ENCODE assay signal across 28 cellular contexts in genomic region chr6:151535476-151536279, GRCh38. TPM values are rescaled to one million over a fixed set of nuclear protein-coding genes. Genes with fewer than 3 reads are reported as not detected.
"Had no signal": no experiment of that assay in that cellular context is flagged by ENCODE, and none has a peak within 500 bp of the region (broad histone marks: within the 10 kb centered on the region; RNA-seq: fewer than 3 reads in every experiment).

No MANE protein-coding gene starts in this region.

- H3K4me3 Mint-ChIP-seq: activated naive CD4-positive, alpha-beta T cell treated with anti-CD3 and anti-CD28 coated beads, Interleukin-2, amount 10 ng/mL, durations not matched to agents 7 days and 5 days; activated naive CD8-positive, alpha-beta T cell treated with anti-CD3 and anti-CD28 coated beads, Interleukin-2, amount 10 ng/mL, durations not matched to agents 7 days and 5 days; activated T-helper 1 cell treated with anti-CD3 and anti-CD28 coated beads, Interleukin-12 subunit alpha, Interleukin-12 subunit beta, Interleukin-2, Interleukin-4 antibody, amounts not matched to agents 30 ng/mL and 10 ng/mL and 1 ng/mL, durations not matched to agents 14 hours and 24 hours and 36 hours; mesothelial cell of epicardium; naive thymus-derived CD8-positive, alpha-beta T cell; neural crest cell; stimulated activated effector memory CD8-positive, alpha-beta T cell treated with anti-CD3 and anti-CD28 coated beads, Interleukin-12 subunit alpha, Interleukin-12 subunit beta, amount 100 ng/mL, for 72 hours; stimulated activated naive CD8-positive, alpha-beta T cell treated with anti-CD3 and anti-CD28 coated beads, Interleukin-15, amount 100 ng/mL, for 72 hours; T-helper 2 cell treated with Interferon-gamma antibody and Interleukin-4, amounts not matched to agents 5 μg/mL and 100 μg/mL, for 36 hours had no signal

- H3K27ac ChIP-seq: heart right ventricle, parathyroid adenoma, psoas muscle, skin epidermis, thyroid gland, VCaP had no signal

- ATAC-seq: heart right ventricle; naive thymus-derived CD8-positive, alpha-beta T cell; psoas muscle; stimulated activated effector memory CD8-positive, alpha-beta T cell treated with anti-CD3 and anti-CD28 coated beads, Interleukin-12 subunit alpha, Interleukin-12 subunit beta, amount 100 ng/mL, for 72 hours; stimulated activated naive CD8-positive, alpha-beta T cell treated with anti-CD3 and anti-CD28 coated beads, Interleukin-15, amount 100 ng/mL, for 72 hours had no signal

- H3K27me3 Mint-ChIP-seq: stimulated activated naive CD8-positive, alpha-beta T cell treated with anti-CD3 and anti-CD28 coated beads, Interleukin-15, amount 100 ng/mL, for 72 hours had no signal

- H3K9me3 ChIP-seq: thyroid gland had no signal

- H3K4me3 ChIP-seq: heart right ventricle, psoas muscle, skin epidermis, thyroid gland had no signal

- H3K36me3 ChIP-seq: heart right ventricle, thyroid gland had no signal

- H3K4me1 Mint-ChIP-seq: activated naive CD4-positive, alpha-beta T cell treated with anti-CD3 and anti-CD28 coated beads, Interleukin-2, amount 10 ng/mL, durations not matched to agents 7 days and 5 days; activated naive CD8-positive, alpha-beta T cell treated with anti-CD3 and anti-CD28 coated beads, Interleukin-2, amount 10 ng/mL, durations not matched to agents 7 days and 5 days; mesothelial cell of epicardium; naive thymus-derived CD8-positive, alpha-beta T cell; neural crest cell; stimulated activated effector memory CD8-positive, alpha-beta T cell treated with anti-CD3 and anti-CD28 coated beads, Interleukin-12 subunit alpha, Interleukin-12 subunit beta, amount 100 ng/mL, for 72 hours; stimulated activated naive CD8-positive, alpha-beta T cell treated with anti-CD3 and anti-CD28 coated beads, Interleukin-15, amount 100 ng/mL, for 72 hours had no signal

- H3K27ac Mint-ChIP-seq: activated naive CD4-positive, alpha-beta T cell treated with anti-CD3 and anti-CD28 coated beads, Interleukin-2, amount 10 ng/mL, durations not matched to agents 7 days and 5 days; activated naive CD8-positive, alpha-beta T cell treated with anti-CD3 and anti-CD28 coated beads, Interleukin-2, amount 10 ng/mL, durations not matched to agents 7 days and 5 days; activated T-helper 1 cell treated with anti-CD3 and anti-CD28 coated beads, Interleukin-12 subunit alpha, Interleukin-12 subunit beta, Interleukin-2, Interleukin-4 antibody, amounts not matched to agents 30 ng/mL and 10 ng/mL and 1 ng/mL, durations not matched to agents 14 hours and 24 hours and 36 hours; mesothelial cell of epicardium; naive thymus-derived CD8-positive, alpha-beta T cell; stimulated activated effector memory CD8-positive, alpha-beta T cell treated with anti-CD3 and anti-CD28 coated beads, Interleukin-12 subunit alpha, Interleukin-12 subunit beta, amount 100 ng/mL, for 72 hours; stimulated activated naive CD8-positive, alpha-beta T cell treated with anti-CD3 and anti-CD28 coated beads, Interleukin-15, amount 100 ng/mL, for 72 hours; T-helper 2 cell treated with Interferon-gamma antibody and Interleukin-4, amounts not matched to agents 5 μg/mL and 100 μg/mL, for 36 hours had no signal

- FAIRE-seq: endothelial cell of umbilical vein, urothelium cell line had no signal

- H2AFZ ChIP-seq: parathyroid adenoma had no signal

- H3K79me2 ChIP-seq: parathyroid adenoma had no signal

- H3K9ac ChIP-seq: parathyroid adenoma had no signal

- DNase-seq: activated CD4-positive, alpha-beta T cell treated with anti-CD3 and anti-CD28 coated beads for 48 hours; activated CD4-positive, alpha-beta T cell treated with anti-CD3 and anti-CD28 coated beads, Interleukin-2, amount 50 U/mL, for 48 hours; activated CD8-positive, alpha-beta memory T cell treated with anti-CD3 and anti-CD28 coated beads for 24 hours; activated gamma-delta T cell; activated naive CD4-positive, alpha-beta T cell treated with anti-CD3 and anti-CD28 coated beads, Interleukin-2, amount 10 ng/mL, durations not matched to agents 7 days and 5 days; activated naive CD8-positive, alpha-beta T cell treated with anti-CD3 and anti-CD28 coated beads, Interleukin-2, amount 10 ng/mL, durations not matched to agents 7 days and 5 days; amniotic stem cell; caudate nucleus; foreskin melanocyte; heart right ventricle; naive thymus-derived CD8-positive, alpha-beta T cell; nucleus accumbens; psoas muscle; stimulated activated CD4-positive, alpha-beta T cell treated with anti-CD3 and anti-CD28 coated beads, Interleukin-4, amount 100 ng/mL, for 24 hours; stimulated activated naive CD8-positive, alpha-beta T cell treated with anti-CD3 and anti-CD28 coated beads, Interleukin-15, amount 100 ng/mL, for 72 hours; T-helper 1 cell; thyroid gland had no signal

- H3K27me3 ChIP-seq: heart right ventricle, thyroid gland had no signal

- H3K36me3 Mint-ChIP-seq: activated naive CD8-positive, alpha-beta T cell treated with anti-CD3 and anti-CD28 coated beads, Interleukin-2, amount 10 ng/mL, durations not matched to agents 7 days and 5 days; stimulated activated effector memory CD8-positive, alpha-beta T cell treated with anti-CD3 and anti-CD28 coated beads, Interleukin-12 subunit alpha, Interleukin-12 subunit beta, amount 100 ng/mL, for 72 hours had no signal

- H3K4me1 ChIP-seq: parathyroid adenoma, psoas muscle had no signal

RNA-seq across cellular contexts. Expression of gene CCDC170, which starts 41.9 kb away (rescaled TPM):
- total RNA-seq: activated naive CD8-positive, alpha-beta T cell treated with anti-CD3 and anti-CD28 coated beads, Interleukin-2, amount 10 ng/mL, durations not matched to agents 7 days and 5 days; activated T-helper 1 cell treated with anti-CD3 and anti-CD28 coated beads, Interleukin-12 subunit alpha, Interleukin-12 subunit beta, Interleukin-2, Interleukin-4 antibody, amounts not matched to agents 30 ng/mL and 10 ng/mL and 1 ng/mL, durations not matched to agents 14 hours and 24 hours and 36 hours; kidney epithelial cell; naive thymus-derived CD8-positive, alpha-beta T cell had no signal
